In the genomic region with DNA sequence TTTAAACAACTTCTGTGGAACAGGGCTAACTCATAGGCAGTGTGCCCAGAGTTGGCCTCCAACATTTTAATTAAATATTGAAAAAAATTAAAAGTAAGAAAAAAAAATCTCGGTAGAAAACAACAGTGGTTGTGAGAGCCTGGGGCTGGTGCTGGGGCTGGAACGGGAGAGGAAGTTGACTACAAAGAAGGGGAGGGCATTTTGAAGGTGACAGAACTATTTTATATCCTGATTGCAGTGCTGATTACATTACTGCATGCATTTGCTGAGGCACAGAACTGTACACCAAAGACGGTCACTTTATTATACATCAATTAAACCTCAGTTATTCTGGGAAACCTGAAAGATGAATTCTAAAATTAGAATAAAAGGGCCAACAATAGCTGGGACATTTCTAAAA, we compare ENCODE assay signal across 1 cellular context.
TF ChIP-seq lines count a peak whose summit lies in the region.

No MANE protein-coding gene starts in this region.

TF ChIP-seq in SK-N-SH, 30 proteins besides CTCF, POLR2A, EP300 and RAD21 (continued from another document):
- no peak for TF ChIP-seq RCOR1 (IDR thresholded peaks at IDR 0.05; ENCODE audit: low read length)
- TF ChIP-seq NFIC (IDR thresholded peaks at IDR 0.05; ENCODE audit: borderline replicate concordance) = no peak
- no peak for TF ChIP-seq GABPA (IDR thresholded peaks at IDR 0.05; ENCODE audit: low read depth)
- TF ChIP-seq, protein P1, sequence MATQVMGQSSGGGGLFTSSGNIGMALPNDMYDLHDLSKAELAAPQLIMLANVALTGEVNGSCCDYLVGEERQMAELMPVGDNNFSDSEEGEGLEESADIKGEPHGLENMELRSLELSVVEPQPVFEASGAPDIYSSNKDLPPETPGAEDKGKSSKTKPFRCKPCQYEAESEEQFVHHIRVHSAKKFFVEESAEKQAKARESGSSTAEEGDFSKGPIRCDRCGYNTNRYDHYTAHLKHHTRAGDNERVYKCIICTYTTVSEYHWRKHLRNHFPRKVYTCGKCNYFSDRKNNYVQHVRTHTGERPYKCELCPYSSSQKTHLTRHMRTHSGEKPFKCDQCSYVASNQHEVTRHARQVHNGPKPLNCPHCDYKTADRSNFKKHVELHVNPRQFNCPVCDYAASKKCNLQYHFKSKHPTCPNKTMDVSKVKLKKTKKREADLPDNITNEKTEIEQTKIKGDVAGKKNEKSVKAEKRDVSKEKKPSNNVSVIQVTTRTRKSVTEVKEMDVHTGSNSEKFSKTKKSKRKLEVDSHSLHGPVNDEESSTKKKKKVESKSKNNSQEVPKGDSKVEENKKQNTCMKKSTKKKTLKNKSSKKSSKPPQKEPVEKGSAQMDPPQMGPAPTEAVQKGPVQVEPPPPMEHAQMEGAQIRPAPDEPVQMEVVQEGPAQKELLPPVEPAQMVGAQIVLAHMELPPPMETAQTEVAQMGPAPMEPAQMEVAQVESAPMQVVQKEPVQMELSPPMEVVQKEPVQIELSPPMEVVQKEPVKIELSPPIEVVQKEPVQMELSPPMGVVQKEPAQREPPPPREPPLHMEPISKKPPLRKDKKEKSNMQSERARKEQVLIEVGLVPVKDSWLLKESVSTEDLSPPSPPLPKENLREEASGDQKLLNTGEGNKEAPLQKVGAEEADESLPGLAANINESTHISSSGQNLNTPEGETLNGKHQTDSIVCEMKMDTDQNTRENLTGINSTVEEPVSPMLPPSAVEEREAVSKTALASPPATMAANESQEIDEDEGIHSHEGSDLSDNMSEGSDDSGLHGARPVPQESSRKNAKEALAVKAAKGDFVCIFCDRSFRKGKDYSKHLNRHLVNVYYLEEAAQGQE (IDR thresholded peaks at IDR 0.05; ENCODE audit: low read depth, low read length) = no peak
